Comparison of ENCODE assay signal across 8 cellular contexts in genomic region chr6:18528084-18528743, GRCh38.
A peak's percentile ranks its signal among the peaks of the same experiment; 100 is the strongest.
DNase-seq lines count a peak whose midpoint lies in the region; ATAC-seq and TF ChIP-seq lines count a peak whose summit lies in the region.

No MANE protein-coding gene starts in this region.

- H3K9me3 Mint-ChIP-seq in nephron, result no peaks in the 10 kb centered on the region

- no peak overlapping the region for H3K4me3 Mint-ChIP-seq in nephron

- no peaks in the 10 kb centered on the region for H3K4me1 ChIP-seq in ascending aorta

- H3K9me3 ChIP-seq in ascending aorta, result no peaks in the 10 kb centered on the region

- no peak overlapping the region for H3K4me3 ChIP-seq in ascending aorta

- TF ChIP-seq CTCF in ascending aorta (IDR thresholded peaks at IDR 0.05), result peak in 2 of 3 experiments; percentile 6 to 47
- TF ChIP-seq CTCF in nephron (IDR thresholded peaks at IDR 0.05; ENCODE audit: unreplicated experiment in 3 of 3), result peak; percentile 28 to 53 (median 39)

- no peaks in the 10 kb centered on the region for H3K27me3 Mint-ChIP-seq in nephron (ENCODE audit: low read depth)

- no peak for ATAC-seq in GM21390 (IDR thresholded peaks at IDR 0.05; ENCODE audit: unreplicated experiment)
- ATAC-seq in activated CD4-positive, CD25-positive, alpha-beta regulatory T cell treated with anti-CD3 and anti-CD28 coated beads, Interleukin-2, amount 50 U/mL, for 24 hours, result no peak
- ATAC-seq in GM21576 (IDR thresholded peaks at IDR 0.05; ENCODE audit: unreplicated experiment), result no peak

- no peaks in the 10 kb centered on the region for H3K36me3 ChIP-seq in ascending aorta

- DNase-seq in ELR (ENCODE audit: low read depth) (peak; percentile 55), NCI-H146 treated with DMSO at 0.1 percent for 48 hours (lab: John Stamatoyannopoulos, UW; ENCODE audit: unreplicated experiment) (peak; percentile 52), ascending aorta (ENCODE audit: low spot score in 2 of 2) (no peak), NCI-H187 treated with DMSO at 0.1 percent for 48 hours (lab: John Stamatoyannopoulos, UW) (no peak)

- H3K27ac ChIP-seq in ascending aorta, result no peak overlapping the region

- no peaks in the 10 kb centered on the region for H3K4me1 Mint-ChIP-seq in nephron

- intact Hi-C loops in ascending aorta (cut with DNase I), result loop anchor here (10.0 kb wide), 2 partner anchors 1327 to 1527 kb away; no protein-coding TSS in a partner anchor

- H3K27me3 ChIP-seq in ascending aorta, result no peaks in the 10 kb centered on the region

- no peaks in the 10 kb centered on the region for H3K36me3 Mint-ChIP-seq in nephron (ENCODE audit: low read depth)

- no peak overlapping the region for H3K27ac Mint-ChIP-seq in nephron

Comparison
In these comparisons a context has a peak if more than half of its experiments do, and no peak if none do; other contexts are left out.
1. DNase-seq: peak in ELR (single experiment) and NCI-H146 treated with DMSO at 0.1 percent for 48 hours (single experiment); none in ascending aorta (0 of 2) and NCI-H187 treated with DMSO at 0.1 percent for 48 hours (single experiment).